In genomic region chr13:66446413-66446812, GRCh38 we compare ENCODE assay signal across 19 cellular contexts.
DNase-seq lines count a peak whose midpoint lies in the region; ATAC-seq and TF ChIP-seq lines count a peak whose summit lies in the region.
"Had no signal": no experiment of that assay in that cellular context is flagged by ENCODE, and none has a peak within 500 bp of the region (broad histone marks: within the 10 kb centered on the region; RNA-seq: fewer than 3 reads in every experiment).

No MANE protein-coding gene starts in this region.

- no TSS peak for BruUV-seq in MCF 10A (replicated peaks; lab: Mats Ljungman, UMichigan)

- intact Hi-C loops in MCF 10A (cut with micrococcal nuclease) (no loop called here), breast epithelium (cut with DNase I; ENCODE audit: low total_unique reads) (loop anchor here (10.0 kb wide), 1 partner anchor 1292 kb away; no protein-coding TSS in a partner anchor)

- ATAC-seq in RWPE2 (ENCODE audit: low read depth) (peak; percentile 66; the same call in 2 of the 3 replicates), foreskin keratinocyte (peak; percentile 48), SK-N-SH treated with all-trans-retinoic acid at 6 μM for 48 hours (no peak)
- ATAC-seq: A549, GM23338 had no signal

- H3K27me3 ChIP-seq in breast epithelium (no peaks in the 10 kb centered on the region), RWPE2 (ENCODE audit: insufficient read depth, poor library complexity, severe bottlenecking) (no peaks in the 10 kb centered on the region), foreskin keratinocyte (no peaks in the 10 kb centered on the region)

- POLR2A ChIA-PET in MCF 10A (lab: Yijun Ruan, JAX), result no interaction called here

- H3K36me3 Mint-ChIP-seq in MCF 10A (ENCODE audit: insufficient read depth, unreplicated experiment), result no peaks in the 10 kb centered on the region

- H3K4me1 ChIP-seq in breast epithelium, result no peaks in the 10 kb centered on the region
- H3K4me1 ChIP-seq in RWPE2 (ENCODE audit: insufficient read depth, poor library complexity, severe bottlenecking), result no peaks in the 10 kb centered on the region
- H3K4me1 ChIP-seq in foreskin keratinocyte, result peaks cover 9% of the 10 kb centered on the region
- H3K4me1 ChIP-seq: Caco-2 had no signal

- H3K27ac ChIP-seq in breast epithelium, result no peak overlapping the region
- no peak overlapping the region for H3K27ac ChIP-seq in RWPE2 (ENCODE audit: poor library complexity, severe bottlenecking)
- H3K27ac ChIP-seq in foreskin keratinocyte, result no peak overlapping the region
- H3K27ac ChIP-seq: 22Rv1, A549, C4-2B, HL-60 had no signal

- no peak overlapping the region for H3K4me3 Mint-ChIP-seq in MCF 10A (ENCODE audit: unreplicated experiment)
- H3K4me3 Mint-ChIP-seq: CD4-positive, alpha-beta T cell; GM23338 had no signal

- TF ChIP-seq CTCF in MCF 10A (IDR thresholded peaks at IDR 0.05; ENCODE audit: unreplicated experiment), result no peak
- TF ChIP-seq CTCF in breast epithelium (IDR thresholded peaks at IDR 0.05), result no peak
- no peak for TF ChIP-seq CTCF in RWPE2 (IDR thresholded peaks at IDR 0.05; ENCODE audit: poor library complexity, severe bottlenecking)
- no peak for TF ChIP-seq CTCF in foreskin keratinocyte (conservative IDR thresholded peaks at IDR 0.05)

- no peaks in the 10 kb centered on the region for H3K9me3 ChIP-seq in breast epithelium
- H3K9me3 ChIP-seq in RWPE2 (ENCODE audit: severe bottlenecking), result no peaks in the 10 kb centered on the region
- H3K9me3 ChIP-seq: A549, Caco-2 had no signal

- CTCF ChIA-PET in MCF 10A (lab: Yijun Ruan, JAX), result interaction anchor here (0.9 kb wide), 1 partner anchor 61 kb away, joined by 3 read pairs; no protein-coding TSS in a partner anchor

- H3K4me1 Mint-ChIP-seq in MCF 10A (ENCODE audit: insufficient read depth, unreplicated experiment), result peaks cover 6% of the 10 kb centered on the region
- H3K4me1 Mint-ChIP-seq: GM23338 had no signal

- H3K36me3 ChIP-seq in breast epithelium, result no peaks in the 10 kb centered on the region
- H3K36me3 ChIP-seq in RWPE2 (ENCODE audit: low read depth), result no peaks in the 10 kb centered on the region

- H3K9me3 Mint-ChIP-seq in MCF 10A (ENCODE audit: unreplicated experiment), result no peaks in the 10 kb centered on the region
- H3K9me3 Mint-ChIP-seq: GM23338 had no signal

- DNase-seq in MCF 10A (ENCODE audit: unreplicated experiment) (peak; percentile 26), breast epithelium (ENCODE audit: low spot score in 2 of 2) (no peak), RWPE2 (ENCODE audit: low spot score) (no peak), foreskin keratinocyte (peak; percentile 52 to 78), middle frontal gyrus (ENCODE audit: extremely low spot score, low spot score) (no peak)
- DNase-seq in stimulated activated CD4-positive, alpha-beta T cell treated with anti-CD3 and anti-CD28 coated beads, Interleukin-4, amount 100 ng/mL, for 1 hour, result no peak
- DNase-seq: AML-193; Caco-2; CD4-positive, alpha-beta T cell; DMS153; DMS79; GF-D8; HCEC 1CT had no signal

- H3K4me3 ChIP-seq in breast epithelium, result no peak overlapping the region
- H3K4me3 ChIP-seq in RWPE2 (ENCODE audit: severe bottlenecking), result no peak overlapping the region
- H3K4me3 ChIP-seq: A549, GM23338 had no signal

- no peak overlapping the region for H3K27ac Mint-ChIP-seq in MCF 10A (ENCODE audit: low read depth, unreplicated experiment)
- H3K27ac Mint-ChIP-seq: CD4-positive, alpha-beta T cell; GM23338 had no signal

- H3K27me3 Mint-ChIP-seq in MCF 10A (ENCODE audit: insufficient read depth, unreplicated experiment), result no peaks in the 10 kb centered on the region
- H3K27me3 Mint-ChIP-seq: CD4-positive, alpha-beta T cell had no signal

- TF ChIP-seq POLR2A in breast epithelium (IDR thresholded peaks at IDR 0.05), result no peak

TF ChIP-seq in SK-N-SH treated with all-trans-retinoic acid at 6 μM for 48 hours, 23 proteins besides CTCF, POLR2A, EP300 and RAD21:
- TF ChIP-seq TSHZ2 (CRISPR knock-in tag; IDR thresholded peaks at IDR 0.05) (no peak), ZFP3 (CRISPR knock-in tag; IDR thresholded peaks at IDR 0.05) (no peak), ZC3H10 (CRISPR knock-in tag; IDR thresholded peaks at IDR 0.05) (no peak), TOX (CRISPR knock-in tag; IDR thresholded peaks at IDR 0.05; ENCODE audit: borderline replicate concordance) (no peak), ARNTL (CRISPR knock-in tag; IDR thresholded peaks at IDR 0.05; ENCODE audit: borderline replicate concordance, low read depth) (no peak), POU6F1 (CRISPR knock-in tag; IDR thresholded peaks at IDR 0.05; ENCODE audit: borderline replicate concordance, low read depth) (no peak), ZFP30 (CRISPR knock-in tag; IDR thresholded peaks at IDR 0.05) (no peak), OSR1 (CRISPR knock-in tag; IDR thresholded peaks at IDR 0.05) (no peak), ZNF8 (CRISPR knock-in tag; IDR thresholded peaks at IDR 0.05) (no peak), RARB (CRISPR knock-in tag; IDR thresholded peaks at IDR 0.05) (no peak), PPARA (CRISPR knock-in tag; IDR thresholded peaks at IDR 0.05; ENCODE audit: borderline replicate concordance) (no peak), TCF4 (CRISPR knock-in tag; IDR thresholded peaks at IDR 0.05; ENCODE audit: borderline replicate concordance) (no peak), SNAI2 (CRISPR knock-in tag; IDR thresholded peaks at IDR 0.05) (no peak), BACH2 (CRISPR knock-in tag; IDR thresholded peaks at IDR 0.05; ENCODE audit: borderline replicate concordance) (no peak), CSRNP3 (CRISPR knock-in tag; IDR thresholded peaks at IDR 0.05) (no peak), ZNF70 (CRISPR knock-in tag; IDR thresholded peaks at IDR 0.05) (no peak), CSDC2 (CRISPR knock-in tag; IDR thresholded peaks at IDR 0.05) (no peak), GLIS3 (CRISPR knock-in tag; IDR thresholded peaks at IDR 0.05) (no peak), ESRRG (CRISPR knock-in tag; IDR thresholded peaks at IDR 0.05) (no peak)

Comparison
In these comparisons a context has a peak if more than half of its experiments do, and no peak if none do; other contexts are left out.
1. DNase-seq: peak in MCF 10A (single experiment) and foreskin keratinocyte (2 of 2); none in breast epithelium (0 of 2), RWPE2 (single experiment), middle frontal gyrus (single experiment) and stimulated activated CD4-positive, alpha-beta T cell treated with anti-CD3 and anti-CD28 coated beads, Interleukin-4, amount 100 ng/mL, for 1 hour (single experiment).